Comparison of ENCODE assay signal across 21 cellular contexts in genomic region chr1:8147922-8148321, GRCh38.
DNase-seq lines count a peak whose midpoint lies in the region; ATAC-seq, FAIRE-seq and TF ChIP-seq lines count a peak whose summit lies in the region.
"Had no signal": no experiment of that assay in that cellular context is flagged by ENCODE, and none has a peak within 500 bp of the region (broad histone marks: within the 10 kb centered on the region; RNA-seq: fewer than 3 reads in every experiment).

No MANE protein-coding gene starts in this region.

- H3K4me2 ChIP-seq in IMR-90 (ENCODE audit: low read depth, low read length) (no peak overlapping the region), mammary epithelial cell (ENCODE audit: insufficient read depth, low read depth, low read length) (no peak overlapping the region), keratinocyte (ENCODE audit: control insufficient read depth, extremely low read depth, insufficient read depth, low read depth, low read length) (no peak overlapping the region)
- H3K4me2 ChIP-seq: SK-N-SH had no signal

- no peaks in the 10 kb centered on the region for H3K27me3 Mint-ChIP-seq in osteocyte (ENCODE audit: unreplicated experiment)
- H3K27me3 Mint-ChIP-seq in activated CD8-positive, alpha-beta T cell treated with anti-CD3 and anti-CD28 coated beads, Interleukin-2, amount 10 ng/mL, durations not matched to agents 7 days and 5 days (ENCODE audit: low read depth) = peaks cover 25% of the 10 kb centered on the region

- peak overlapping the region; percentile 8; the same call in 1 of the 2 replicates for H3K4ac ChIP-seq in IMR-90 (ENCODE audit: low read depth, low read length)

- H3K36me3 Mint-ChIP-seq in osteocyte (ENCODE audit: unreplicated experiment) = no peaks in the 10 kb centered on the region
- H3K36me3 Mint-ChIP-seq in activated CD8-positive, alpha-beta T cell treated with anti-CD3 and anti-CD28 coated beads, Interleukin-2, amount 10 ng/mL, durations not matched to agents 7 days and 5 days (ENCODE audit: low read depth) = peaks cover 8% of the 10 kb centered on the region

- no peaks in the 10 kb centered on the region for H3K79me1 ChIP-seq in IMR-90 (ENCODE audit: low read depth in 1 of 2, low read length in 2 of 2)

- H2AFZ ChIP-seq in IMR-90 (replicated peaks; ENCODE audit: low read length, poor library complexity) (peak overlapping the region; percentile 24), mammary epithelial cell (ENCODE audit: low read depth, low read length) (peak overlapping the region; percentile 58), keratinocyte (ENCODE audit: control insufficient read depth, low read length) (peak overlapping the region; percentile 58)

- H3K18ac ChIP-seq in IMR-90 (ENCODE audit: low read depth, low read length) = peak overlapping the region; percentile 66; the same call in 1 of the 2 replicates

- H3K14ac ChIP-seq in IMR-90 (replicated peaks; ENCODE audit: low read depth, low read length) = peak overlapping the region; percentile 34; the same call in 1 of the 2 replicates

- peak overlapping the region; percentile 17 for H3K27ac Mint-ChIP-seq in osteocyte (ENCODE audit: unreplicated experiment)
- H3K27ac Mint-ChIP-seq in activated CD8-positive, alpha-beta T cell treated with anti-CD3 and anti-CD28 coated beads, Interleukin-2, amount 10 ng/mL, durations not matched to agents 7 days and 5 days = no peak overlapping the region
- H3K27ac Mint-ChIP-seq: T-helper 2 cell treated with Interferon-gamma antibody and Interleukin-4, amounts not matched to agents 5 μg/mL and 100 μg/mL, for 36 hours had no signal

- no peaks in the 10 kb centered on the region for H3K27me3 ChIP-seq in IMR-90 (ENCODE audit: control insufficient read depth, insufficient read depth, low read length)
- H3K27me3 ChIP-seq in mammary epithelial cell (ENCODE audit: insufficient read depth, low read length) = no peaks in the 10 kb centered on the region
- H3K27me3 ChIP-seq in keratinocyte (ENCODE audit: control insufficient read depth, extremely low read depth, insufficient read depth, low read length) = no peaks in the 10 kb centered on the region
- H3K27me3 ChIP-seq: left lung had no signal

- BruUV-seq in IMR-90 (replicated peaks; lab: Mats Ljungman, UMichigan) (no TSS peak), mammary epithelial cell (replicated peaks; lab: Mats Ljungman, UMichigan) (no TSS peak)

- intact Hi-C loops in IMR-90 (cut with micrococcal nuclease) = no loop called here
- intact Hi-C loops in mammary epithelial cell (cut with micrococcal nuclease) = no loop called here

- no peak for TF ChIP-seq POLR2A in IMR-90 (IDR thresholded peaks at IDR 0.05; ENCODE audit: low read depth, low read length)

- no peaks in the 10 kb centered on the region for H3K9me3 Mint-ChIP-seq in osteocyte (ENCODE audit: unreplicated experiment)
- no peaks in the 10 kb centered on the region for H3K9me3 Mint-ChIP-seq in activated CD8-positive, alpha-beta T cell treated with anti-CD3 and anti-CD28 coated beads, Interleukin-2, amount 10 ng/mL, durations not matched to agents 7 days and 5 days (ENCODE audit: insufficient read depth)

- no peak overlapping the region for H2BK5ac ChIP-seq in IMR-90 (ENCODE audit: low read depth, low read length, poor library complexity, severe bottlenecking)

- H4K8ac ChIP-seq in IMR-90 (ENCODE audit: low read depth in 2 of 2, low read length in 2 of 2) = no peak overlapping the region

- peak overlapping the region; percentile 59; the same call in 1 of the 3 replicates for H2BK15ac ChIP-seq in IMR-90 (ENCODE audit: low read depth, low read length)

- CTCF ChIA-PET in IMR-90 (lab: Yijun Ruan, JAX) = no interaction called here
- CTCF ChIA-PET in mammary epithelial cell (lab: Charles Lee; ENCODE audit: low non-redundant PET) = no interaction called here
- CTCF ChIA-PET in activated CD8-positive, alpha-beta T cell treated with anti-CD3 and anti-CD28 coated beads, Interleukin-2, amount 10 ng/mL, durations not matched to agents 7 days and 5 days (lab: Charles Lee) = no interaction called here

- H3K36me3 ChIP-seq in IMR-90 (ENCODE audit: control insufficient read depth, insufficient read depth, low read length) (no peaks in the 10 kb centered on the region), mammary epithelial cell (ENCODE audit: insufficient read depth, low read length) (no peaks in the 10 kb centered on the region), keratinocyte (ENCODE audit: control insufficient read depth in 2 of 2, extremely low read depth in 1 of 2, insufficient read depth in 2 of 2, low read length in 2 of 2) (no peaks in the 10 kb centered on the region)
- H3K36me3 ChIP-seq: left lung had no signal

- H3K9me1 ChIP-seq in IMR-90 (ENCODE audit: insufficient read depth, low read length) = no peaks in the 10 kb centered on the region
- H3K9me1 ChIP-seq in keratinocyte (ENCODE audit: control insufficient read depth, extremely low read depth, insufficient read depth, low read length) = no peaks in the 10 kb centered on the region

- TF ChIP-seq CTCF in IMR-90 (conservative IDR thresholded peaks at IDR 0.05; ENCODE audit: low read depth, low read length) (no peak), mammary epithelial cell (conservative IDR thresholded peaks at IDR 0.05 in 1 of 2, IDR thresholded peaks at IDR 0.05 in 1 of 2; ENCODE audit: extremely low read depth in 1 of 2, insufficient read depth in 1 of 2, low read depth in 1 of 2, low read length in 2 of 2) (no peak), keratinocyte (optimal IDR thresholded peaks at IDR 0.05 in 1 of 3, IDR thresholded peaks at IDR 0.05 in 1 of 3, conservative IDR thresholded peaks at IDR 0.05 in 1 of 3; ENCODE audit: extremely low read depth in 1 of 3, insufficient read depth in 2 of 3, low read length in 3 of 3) (no peak), osteocyte (IDR thresholded peaks at IDR 0.05) (no peak)

- no peak overlapping the region for H3K4me3 ChIP-seq in IMR-90 (ENCODE audit: insufficient read depth, low read depth, low read length)
- no peak overlapping the region for H3K4me3 ChIP-seq in mammary epithelial cell (replicated peaks in 1 of 3; ENCODE audit: insufficient read depth in 1 of 3, low read depth in 2 of 3, low read length in 3 of 3)
- H3K4me3 ChIP-seq in keratinocyte (ENCODE audit: control insufficient read depth in 2 of 3, extremely low read depth in 1 of 3, insufficient read depth in 2 of 3, low read depth in 1 of 3, low read length in 3 of 3) = no peak overlapping the region
- H3K4me3 ChIP-seq: K562, left lung had no signal

- H2BK120ac ChIP-seq in IMR-90 (ENCODE audit: low read depth, low read length) = peak overlapping the region; percentile 17; the same call in 1 of the 2 replicates

- H4K5ac ChIP-seq in IMR-90 (ENCODE audit: low read depth, low read length) = peak overlapping the region; percentile 67; the same call in 1 of the 2 replicates

- no peak overlapping the region for H3K23ac ChIP-seq in IMR-90 (ENCODE audit: low read depth, low read length)

- no peak overlapping the region for H3K4me3 Mint-ChIP-seq in osteocyte (ENCODE audit: unreplicated experiment)
- no peak overlapping the region for H3K4me3 Mint-ChIP-seq in activated CD8-positive, alpha-beta T cell treated with anti-CD3 and anti-CD28 coated beads, Interleukin-2, amount 10 ng/mL, durations not matched to agents 7 days and 5 days
- H3K4me3 Mint-ChIP-seq: T-helper 2 cell treated with Interferon-gamma antibody and Interleukin-4, amounts not matched to agents 5 μg/mL and 100 μg/mL, for 36 hours had no signal

- dilution Hi-C loops in IMR-90 (cut with HindIII; ENCODE audit: low sequenced_read_pairs, unreplicated experiment) = no loop called here
- dilution Hi-C loops in mammary epithelial cell (cut with HindIII; ENCODE audit: low sequenced_read_pairs) = no loop called here
- dilution Hi-C loops in keratinocyte (cut with MboI; ENCODE audit: extremely low pct_ligation_motif_present, low sequenced_read_pairs) = no loop called here

- no peaks in the 10 kb centered on the region for H4K20me1 ChIP-seq in IMR-90 (ENCODE audit: insufficient read depth, low read length)
- H4K20me1 ChIP-seq in mammary epithelial cell (ENCODE audit: insufficient read depth, low read length) = no peaks in the 10 kb centered on the region
- H4K20me1 ChIP-seq in keratinocyte (ENCODE audit: control insufficient read depth, extremely low read depth, insufficient read depth, low read length) = no peaks in the 10 kb centered on the region

- TF ChIP-seq RAD21 in IMR-90 (IDR thresholded peaks at IDR 0.05; ENCODE audit: low read length) = no peak

- in situ Hi-C loops in IMR-90 (cut with MboI; ENCODE audit: low sequenced_read_pairs) (no loop called here), mammary epithelial cell (cut with MboI; ENCODE audit: low sequenced_read_pairs in 2 of 2) (no loop called here)

- H3K4me1 Mint-ChIP-seq in osteocyte (ENCODE audit: unreplicated experiment) = peaks cover 22% of the 10 kb centered on the region
- peaks cover 49% of the 10 kb centered on the region for H3K4me1 Mint-ChIP-seq in activated CD8-positive, alpha-beta T cell treated with anti-CD3 and anti-CD28 coated beads, Interleukin-2, amount 10 ng/mL, durations not matched to agents 7 days and 5 days (ENCODE audit: low read depth)

- H4K91ac ChIP-seq in IMR-90 (ENCODE audit: insufficient read depth, low read depth, low read length) = no peak overlapping the region

- 100% methylated on average over 1 of the region's 2 CpGs; no CpG with 5 or more reads in 1 of the 2 experiments for WGBS in IMR-90 (ENCODE audit: extremely low coverage in 2 of 2, insufficient read length in 1 of 2), 2 experiments
- 79% methylated on average over 2 of the region's 2 CpGs for WGBS in mammary epithelial cell (ENCODE audit: low coverage, missing lambda C conversion rate)

- no peak for FAIRE-seq in keratinocyte (lab: Jason Lieb, UNC)
- FAIRE-seq: K562 had no signal

- H3K27ac ChIP-seq in IMR-90 (ENCODE audit: insufficient read depth, low read length) (no peak overlapping the region), mammary epithelial cell (ENCODE audit: insufficient read depth, low read depth, low read length) (no peak overlapping the region), keratinocyte (ENCODE audit: control insufficient read depth, insufficient read depth, low read length) (no peak overlapping the region)
- H3K27ac ChIP-seq: left lung, RWPE1 had no signal

- DNase-seq in IMR-90 = peak; percentile 33
- DNase-seq in mammary epithelial cell = peak; percentile 51
- DNase-seq in keratinocyte (ENCODE audit: low read depth, low spot score) = no peak
- no peak for DNase-seq in osteocyte (ENCODE audit: extremely low spot score, unreplicated experiment)
- DNase-seq in medulla oblongata (ENCODE audit: extremely low spot score) = no peak
- DNase-seq in activated CD8-positive, alpha-beta T cell treated with anti-CD3 and anti-CD28 coated beads, Interleukin-2, amount 10 ng/mL, durations not matched to agents 7 days and 5 days = no peak
- DNase-seq: activated CD4-positive, alpha-beta T cell treated with anti-CD3 and anti-CD28 coated beads, Interleukin-2, amount 50 U/mL, for 4 hours; activated gamma-delta T cell; amniotic stem cell; caudate nucleus; left lung; MV-4-11; NCI-H2029 treated with DMSO at 0.1 percent for 48 hours; nucleus accumbens; retina; SK-N-SH had no signal

- no peaks in the 10 kb centered on the region for H3K9me3 ChIP-seq in IMR-90 (ENCODE audit: control insufficient read depth, insufficient read depth, low read length)
- H3K9me3 ChIP-seq in mammary epithelial cell (replicated peaks; ENCODE audit: insufficient read depth, low read length) = no peaks in the 10 kb centered on the region
- no peaks in the 10 kb centered on the region for H3K9me3 ChIP-seq in keratinocyte (ENCODE audit: control insufficient read depth, low read depth, low read length)
- H3K9me3 ChIP-seq: left lung, SK-N-SH had no signal

- POLR2A ChIA-PET in IMR-90 (lab: Charles Lee; ENCODE audit: unreplicated experiment) = no interaction called here
- POLR2A ChIA-PET in activated CD8-positive, alpha-beta T cell treated with anti-CD3 and anti-CD28 coated beads, Interleukin-2, amount 10 ng/mL, durations not matched to agents 7 days and 5 days (lab: Charles Lee) = interaction anchor here (0.9 kb wide), 1 partner anchor 9 kb away, joined by 3 read pairs; no protein-coding TSS in a partner anchor

- ATAC-seq in IMR-90 (ENCODE audit: low read depth) = no peak
- ATAC-seq in activated CD8-positive, alpha-beta T cell treated with anti-CD3 and anti-CD28 coated beads, Interleukin-2, amount 10 ng/mL, durations not matched to agents 7 days and 5 days = no peak
- no peak for ATAC-seq in GM18909 (IDR thresholded peaks at IDR 0.05; ENCODE audit: poor library complexity, unreplicated experiment)
- ATAC-seq: esophagus mucosa, K562, left lung had no signal

- no peak overlapping the region for H3K56ac ChIP-seq in IMR-90 (ENCODE audit: extremely low read depth, insufficient read depth, low read length)

- H2BK20ac ChIP-seq in IMR-90 (ENCODE audit: low read depth, low read length) = no peak overlapping the region

- H2AK5ac ChIP-seq in IMR-90 (ENCODE audit: low read depth, low read length) = peak overlapping the region; percentile 52

- H3K79me2 ChIP-seq in mammary epithelial cell (ENCODE audit: insufficient read depth, low read length) = no peaks in the 10 kb centered on the region
- no peaks in the 10 kb centered on the region for H3K79me2 ChIP-seq in keratinocyte (ENCODE audit: control insufficient read depth, insufficient read depth, low read length)

- H3K9ac ChIP-seq in IMR-90 (ENCODE audit: low read depth, low read length) (no peak overlapping the region), mammary epithelial cell (ENCODE audit: insufficient read depth, low read length) (no peak overlapping the region), keratinocyte (ENCODE audit: control insufficient read depth, extremely low read depth, insufficient read depth, low read length) (no peak overlapping the region)
- H3K9ac ChIP-seq: SK-N-SH had no signal

- no peak overlapping the region for H2AK9ac ChIP-seq in IMR-90 (replicated peaks; ENCODE audit: low read depth, low read length, poor library complexity)

- H3K4me1 ChIP-seq in IMR-90 (ENCODE audit: control insufficient read depth, insufficient read depth, low read length) (0 out of 2 replicates have a peak, but pooled peaks cover 3% of the 10 kb centered on the region), mammary epithelial cell (ENCODE audit: insufficient read depth, low read length) (peaks cover 6% of the 10 kb centered on the region), keratinocyte (ENCODE audit: control insufficient read depth, extremely low read depth, insufficient read depth, low read length) (peaks cover 5% of the 10 kb centered on the region)
- H3K4me1 ChIP-seq: left lung had no signal

Comparison
In these comparisons a context has a peak if more than half of its experiments do, and no peak if none do; other contexts are left out.
1. DNase-seq: peak in IMR-90 (single experiment) and mammary epithelial cell (single experiment); none in keratinocyte (single experiment), osteocyte (single experiment), medulla oblongata (single experiment) and activated CD8-positive, alpha-beta T cell treated with anti-CD3 and anti-CD28 coated beads, Interleukin-2, amount 10 ng/mL, durations not matched to agents 7 days and 5 days (single experiment).
2. Peak in every context shown above with its lines, with median percentiles within 50 percentile points of each other: H2AFZ ChIP-seq.